ENCODE assay signal across 8 cellular contexts in the genomic region with DNA sequence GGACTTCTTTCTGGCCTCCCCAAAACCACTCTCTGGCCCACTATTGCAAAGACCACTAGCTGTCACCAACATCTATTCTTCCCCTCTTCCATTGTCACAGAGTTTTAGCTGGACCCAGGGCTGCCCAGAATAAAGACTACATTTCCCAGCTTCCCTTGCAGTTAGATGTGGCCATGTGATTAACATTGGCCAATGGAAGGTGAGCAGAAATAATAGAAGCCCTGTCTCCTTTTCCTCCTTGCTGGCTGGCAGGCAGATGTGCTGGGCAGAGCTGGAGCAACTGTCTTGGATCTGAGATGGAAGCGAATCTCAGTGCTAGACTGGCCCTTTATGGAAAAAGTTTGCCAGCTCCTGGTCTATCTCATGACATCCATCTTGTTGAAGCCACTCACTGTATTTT.
A peak's percentile ranks its signal among the peaks of the same experiment; 100 is the strongest.
DNase-seq lines count a peak whose midpoint lies in the region; ATAC-seq, FAIRE-seq and TF ChIP-seq lines count a peak whose summit lies in the region.

No MANE protein-coding gene starts in this region.

- H3K27ac Mint-ChIP-seq in activated naive CD8-positive, alpha-beta T cell treated with anti-CD3 and anti-CD28 coated beads, Interleukin-2, amount 50 U/mL, for 24 hours: no peak overlapping the region

- no peak overlapping the region for H3K4me2 ChIP-seq in osteoblast (ENCODE audit: insufficient read depth, low read length)

- H3K36me3 ChIP-seq in muscle layer of colon (ENCODE audit: insufficient read depth, low read length) (no peaks in the 10 kb centered on the region), osteoblast (ENCODE audit: insufficient read depth, low read length) (no peaks in the 10 kb centered on the region)

- H3K36me3 Mint-ChIP-seq in activated naive CD8-positive, alpha-beta T cell treated with anti-CD3 and anti-CD28 coated beads, Interleukin-2, amount 50 U/mL, for 24 hours (ENCODE audit: low read depth): no peaks in the 10 kb centered on the region

- no peaks in the 10 kb centered on the region for H3K9me3 ChIP-seq in muscle layer of colon (ENCODE audit: low read length)
- no peaks in the 10 kb centered on the region for H3K9me3 ChIP-seq in osteoblast (ENCODE audit: low read depth, low read length)

- DNase-seq in NCI-H345 (lab: John Stamatoyannopoulos, UW): peak; percentile 30
- no peak for DNase-seq in NCI-H345 treated with DMSO at 0.1 percent for 48 hours (lab: John Stamatoyannopoulos, UW; ENCODE audit: unreplicated experiment)
- peak; percentile 36 for DNase-seq in NCI-H1105 treated with DMSO at 0.1 percent for 48 hours (lab: John Stamatoyannopoulos, UW)
- no peak for DNase-seq in activated naive CD8-positive, alpha-beta T cell treated with anti-CD3 and anti-CD28 coated beads, Interleukin-2, amount 50 U/mL, for 24 hours
- no peak for DNase-seq in osteoblast (ENCODE audit: insufficient read length, low spot score, missing footprints)
- DNase-seq in GM12892 (ENCODE audit: insufficient read length): no peak

- H3K27me3 Mint-ChIP-seq in activated naive CD8-positive, alpha-beta T cell treated with anti-CD3 and anti-CD28 coated beads, Interleukin-2, amount 50 U/mL, for 24 hours: peaks cover 43% of the 10 kb centered on the region

- no peak overlapping the region for H3K4me3 Mint-ChIP-seq in activated naive CD8-positive, alpha-beta T cell treated with anti-CD3 and anti-CD28 coated beads, Interleukin-2, amount 50 U/mL, for 24 hours

- H2AFZ ChIP-seq in osteoblast (ENCODE audit: low read length): no peak overlapping the region

- H4K20me1 ChIP-seq in osteoblast (ENCODE audit: insufficient read depth, low read length): no peaks in the 10 kb centered on the region

- no peak for TF ChIP-seq POLR2A in GM12892 (IDR thresholded peaks at IDR 0.05; ENCODE audit: low read depth, low read length)

- H3K27ac ChIP-seq in muscle layer of colon (ENCODE audit: low read depth, low read length) (peak overlapping the region; percentile 45), osteoblast (ENCODE audit: low read depth, low read length) (no peak overlapping the region)

- H3K27me3 ChIP-seq in muscle layer of colon (ENCODE audit: control insufficient read depth in 1 of 2, insufficient read depth in 2 of 2, low read length in 2 of 2) (no peaks in the 10 kb centered on the region), osteoblast (ENCODE audit: insufficient read depth, low read length) (peaks cover 23% of the 10 kb centered on the region)

- H3K9ac ChIP-seq in muscle layer of colon (ENCODE audit: low read length): no peak overlapping the region

- peak; percentile 53 for ATAC-seq in activated naive CD8-positive, alpha-beta T cell treated with anti-CD3 and anti-CD28 coated beads, Interleukin-2, amount 50 U/mL, for 24 hours
- ATAC-seq in GM21390 (IDR thresholded peaks at IDR 0.05; ENCODE audit: unreplicated experiment): no peak

- FAIRE-seq in GM12892 (lab: Jason Lieb, UNC): no peak

- H3K9me3 Mint-ChIP-seq in activated naive CD8-positive, alpha-beta T cell treated with anti-CD3 and anti-CD28 coated beads, Interleukin-2, amount 50 U/mL, for 24 hours: no peaks in the 10 kb centered on the region

- peaks cover 2% of the 10 kb centered on the region for H3K4me1 Mint-ChIP-seq in activated naive CD8-positive, alpha-beta T cell treated with anti-CD3 and anti-CD28 coated beads, Interleukin-2, amount 50 U/mL, for 24 hours

- no peaks in the 10 kb centered on the region for H3K79me2 ChIP-seq in osteoblast (ENCODE audit: insufficient read depth, low read length)

- H3K4me1 ChIP-seq in muscle layer of colon (ENCODE audit: insufficient read depth, low read length) (peaks cover 61% of the 10 kb centered on the region), osteoblast (ENCODE audit: insufficient read depth, low read length) (no peaks in the 10 kb centered on the region)

- no peak for TF ChIP-seq CTCF in osteoblast (IDR thresholded peaks at IDR 0.05; ENCODE audit: extremely low read depth, low read depth, low read length)

- no peak overlapping the region for H3K4me3 ChIP-seq in muscle layer of colon (ENCODE audit: low read depth in 1 of 2, low read length in 2 of 2)
- no peak overlapping the region for H3K4me3 ChIP-seq in osteoblast (ENCODE audit: insufficient read depth, low read length)

Comparison
In these comparisons a context has a peak if more than half of its experiments do, and no peak if none do; other contexts are left out.
1. DNase-seq: peak in NCI-H345 (single experiment) and NCI-H1105 treated with DMSO at 0.1 percent for 48 hours (single experiment); none in NCI-H345 treated with DMSO at 0.1 percent for 48 hours (single experiment), activated naive CD8-positive, alpha-beta T cell treated with anti-CD3 and anti-CD28 coated beads, Interleukin-2, amount 50 U/mL, for 24 hours (single experiment), osteoblast (single experiment) and GM12892 (single experiment).